ENCODE assay signal across 1 cellular context in genomic region chr15:76954744-76955143, GRCh38.
TF ChIP-seq lines count a peak whose summit lies in the region.

No MANE protein-coding gene starts in this region.

TF ChIP-seq in A549, 52 proteins besides CTCF, POLR2A, EP300 and RAD21 (continued from another document):
- TF ChIP-seq PBX3 (IDR thresholded peaks at IDR 0.05) (no peak), FOSL2 (IDR thresholded peaks at IDR 0.05) (no peak), FOSL2 (CRISPR knock-in tag; IDR thresholded peaks at IDR 0.05) (no peak), NFE2L2 (conservative IDR thresholded peaks at IDR 0.05; ENCODE audit: low read length) (no peak), ZSCAN20 (CRISPR knock-in tag; IDR thresholded peaks at IDR 0.05) (no peak), BHLHE40 (IDR thresholded peaks at IDR 0.05; ENCODE audit: low read depth, low read length) (no peak), HDAC2 (IDR thresholded peaks at IDR 0.05) (no peak), ZNF302 (CRISPR knock-in tag; IDR thresholded peaks at IDR 0.05) (no peak), TFCP2L1 (CRISPR knock-in tag; IDR thresholded peaks at IDR 0.05) (no peak), SREBF2 (IDR thresholded peaks at IDR 0.05) (no peak)
